28 cellular contexts compared by ENCODE assay signal in the genomic region with DNA sequence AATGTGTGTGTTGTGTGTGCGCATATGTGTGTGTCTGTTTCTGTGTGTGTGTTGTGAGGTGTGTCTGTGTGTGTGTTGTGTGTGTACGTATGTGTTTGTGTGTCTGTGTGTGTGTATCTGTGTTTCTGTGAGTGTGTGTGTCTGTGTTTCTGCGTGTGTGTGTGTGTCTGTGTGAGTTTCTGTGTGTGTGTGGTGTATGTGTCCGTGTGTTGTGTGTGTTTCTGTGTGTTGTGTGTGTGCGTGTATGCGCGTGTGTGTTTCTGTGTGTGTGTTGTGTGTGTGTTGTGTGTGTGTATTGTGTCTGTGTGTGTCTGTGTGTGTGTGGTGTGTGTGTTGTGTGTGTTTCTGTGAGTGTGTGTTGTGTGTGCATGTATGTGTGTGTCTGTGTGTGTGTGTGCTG. TPM values are rescaled to one million over a fixed set of nuclear protein-coding genes. Genes with fewer than 3 reads are reported as not detected.
A peak's percentile ranks its signal among the peaks of the same experiment; 100 is the strongest.
DNase-seq lines count a peak whose midpoint lies in the region; ATAC-seq, FAIRE-seq and TF ChIP-seq lines count a peak whose summit lies in the region.
"Had no signal": no experiment of that assay in that cellular context is flagged by ENCODE, and none has a peak within 500 bp of the region (broad histone marks: within the 10 kb centered on the region; RNA-seq: fewer than 3 reads in every experiment).

No MANE protein-coding gene starts in this region.

- BruUV-seq in IMR-90 (replicated peaks; lab: Mats Ljungman, UMichigan) = no TSS peak

- no peak overlapping the region for H3K18ac ChIP-seq in IMR-90 (ENCODE audit: low read depth, low read length)
- peak overlapping the region; percentile 84 for H3K18ac ChIP-seq in neuronal stem cell (ENCODE audit: low read length)

- DNase-seq in GM12891 (ENCODE audit: insufficient read length, low spot score) (no peak), IMR-90 (no peak), endothelial cell (ENCODE audit: low spot score) (no peak), neuronal stem cell (ENCODE audit: low spot score) (no peak), dermis blood vessel endothelial cell (no peak)
- DNase-seq: AML-193; Caco-2; CD8-positive, alpha-beta T cell; HCEC 1CT; KG1; MG63; NCI-H1694; NCI-H2029 treated with DMSO at 0.1 percent for 48 hours; NCI-H2227 treated with DMSO at 0.1 percent for 48 hours; NCI-H526 treated with DMSO at 0.1 percent for 48 hours; Right ventricle myocardium superior; RPMI8226; T-cell had no signal

- H2BK15ac ChIP-seq in IMR-90 (ENCODE audit: low read depth, low read length) = no peak overlapping the region; the same call in 2 of the 3 replicates
- no peak overlapping the region for H2BK15ac ChIP-seq in neuronal stem cell (ENCODE audit: low read length)

- H2AK5ac ChIP-seq in IMR-90 (ENCODE audit: low read depth, low read length) = peak overlapping the region; percentile 69
- H2AK5ac ChIP-seq in neuronal stem cell (ENCODE audit: low read depth, low read length) = no peak overlapping the region

- H3K4me2 ChIP-seq in IMR-90 (ENCODE audit: low read depth, low read length) = no peak overlapping the region
- H3K4me2 ChIP-seq in neuronal stem cell (ENCODE audit: insufficient read depth, low read length, poor library complexity, severe bottlenecking) = no peak overlapping the region
- H3K4me2 ChIP-seq: A549, GM23338 had no signal

- no peak overlapping the region for H3K27ac ChIP-seq in IMR-90 (ENCODE audit: insufficient read depth, low read length)
- no peak overlapping the region for H3K27ac ChIP-seq in neuronal stem cell (replicated peaks; ENCODE audit: low read length)
- H3K27ac ChIP-seq: A549, C4-2B had no signal

- H3K56ac ChIP-seq in IMR-90 (ENCODE audit: extremely low read depth, insufficient read depth, low read length) = no peak overlapping the region

- H3K4me1 Mint-ChIP-seq in endothelial cell (ENCODE audit: unreplicated experiment) = peaks cover 5% of the 10 kb centered on the region
- H3K4me1 Mint-ChIP-seq: T-cell had no signal

- H4K91ac ChIP-seq in IMR-90 (ENCODE audit: insufficient read depth, low read depth, low read length) = no peak overlapping the region
- H4K91ac ChIP-seq in neuronal stem cell (ENCODE audit: low read depth, low read length, poor library complexity) = peak overlapping the region; percentile 87

- 92% methylated on average over 2 of the region's 7 CpGs; no CpG with 5 or more reads in 1 of the 2 experiments for WGBS in IMR-90 (ENCODE audit: extremely low coverage in 2 of 2, insufficient read length in 1 of 2), 2 experiments
- no CpG with 5 or more reads among the region's 7 CpGs for WGBS in neuronal stem cell (ENCODE audit: extremely low coverage in 2 of 2, insufficient read length in 2 of 2, insufficient replicate concordance in 1 of 2), 2 donors

- no peak overlapping the region for H4K5ac ChIP-seq in IMR-90 (ENCODE audit: low read depth, low read length)

- FAIRE-seq in GM12891 (lab: Jason Lieb, UNC) = peak; percentile 86
- FAIRE-seq: A549, G401.6, GM12892, GM18507 had no signal

- no peak for ATAC-seq in IMR-90 (ENCODE audit: low read depth)
- no peak for ATAC-seq in GM18907 (IDR thresholded peaks at IDR 0.05; ENCODE audit: unreplicated experiment)
- ATAC-seq in HG02973 (IDR thresholded peaks at IDR 0.05; ENCODE audit: unreplicated experiment) = no peak
- ATAC-seq: A549; CD8-positive, alpha-beta T cell; GM23338; T-cell had no signal

- H2BK5ac ChIP-seq in IMR-90 (ENCODE audit: low read depth, low read length, poor library complexity, severe bottlenecking) = peak overlapping the region; percentile 73
- no peak overlapping the region for H2BK5ac ChIP-seq in neuronal stem cell (ENCODE audit: low read length)

- TF ChIP-seq POLR2A in GM12891 (IDR thresholded peaks at IDR 0.05; ENCODE audit: low read depth, low read length) (no peak), IMR-90 (IDR thresholded peaks at IDR 0.05; ENCODE audit: low read depth, low read length) (no peak)

- no peak overlapping the region for H3K9ac ChIP-seq in IMR-90 (ENCODE audit: low read depth, low read length)
- H3K9ac ChIP-seq in neuronal stem cell (ENCODE audit: low read depth, low read length, poor library complexity) = no peak overlapping the region

- H3K4ac ChIP-seq in IMR-90 (ENCODE audit: low read depth, low read length) (no peak overlapping the region), neuronal stem cell (ENCODE audit: low read length) (peak overlapping the region; percentile 99)

- H3K27me3 ChIP-seq in IMR-90 (ENCODE audit: control insufficient read depth, insufficient read depth, low read length) (no peaks in the 10 kb centered on the region; the same call in 1 of the 2 replicates), neuronal stem cell (ENCODE audit: control insufficient read depth in 3 of 3, insufficient read depth in 3 of 3, low read depth in 1 of 3, low read length in 3 of 3) (no peaks in the 10 kb centered on the region)
- H3K27me3 ChIP-seq: MG63 had no signal

- H3K23ac ChIP-seq in IMR-90 (ENCODE audit: low read depth, low read length) (peak overlapping the region; percentile 55; the same call in 1 of the 2 replicates), neuronal stem cell (ENCODE audit: low read depth, low read length, poor library complexity) (no peak overlapping the region)

- H3K36me3 Mint-ChIP-seq in endothelial cell (ENCODE audit: low read depth, unreplicated experiment) = no peaks in the 10 kb centered on the region
- H3K36me3 Mint-ChIP-seq: CD8-positive, alpha-beta T cell; T-cell had no signal

- H2BK20ac ChIP-seq in IMR-90 (ENCODE audit: low read depth, low read length) = no peak overlapping the region

- CTCF ChIA-PET in IMR-90 (lab: Yijun Ruan, JAX) = no interaction called here

- H3K9me1 ChIP-seq in IMR-90 (ENCODE audit: insufficient read depth, low read length) = peaks cover under 1% of the 10 kb centered on the region; the same call in 1 of the 2 replicates

- H3K9me3 ChIP-seq in IMR-90 (ENCODE audit: control insufficient read depth, insufficient read depth, low read length) = no peaks in the 10 kb centered on the region
- H3K9me3 ChIP-seq in neuronal stem cell (replicated peaks in 1 of 2; ENCODE audit: control insufficient read depth in 2 of 2, insufficient read depth in 1 of 2, low read depth in 1 of 2, low read length in 2 of 2) = no peaks in the 10 kb centered on the region
- H3K9me3 ChIP-seq: A549, Caco-2, MG63 had no signal

- H3K36me3 ChIP-seq in IMR-90 (ENCODE audit: control insufficient read depth, insufficient read depth, low read length) (no peaks in the 10 kb centered on the region), neuronal stem cell (replicated peaks in 1 of 2; ENCODE audit: control insufficient read depth in 2 of 2, insufficient read depth in 2 of 2, low read length in 2 of 2) (no peaks in the 10 kb centered on the region)
- H3K36me3 ChIP-seq: MG63 had no signal

- peaks cover 1% of the 10 kb centered on the region for H3K27me3 Mint-ChIP-seq in endothelial cell (ENCODE audit: unreplicated experiment)

- dilution Hi-C loops in IMR-90 (cut with HindIII; ENCODE audit: low sequenced_read_pairs, unreplicated experiment) = no loop called here

- TF ChIP-seq RAD21 in IMR-90 (IDR thresholded peaks at IDR 0.05; ENCODE audit: low read length) = no peak

- H2BK12ac ChIP-seq in neuronal stem cell (ENCODE audit: low read length) = no peak overlapping the region

- no peaks in the 10 kb centered on the region for H3K9me3 Mint-ChIP-seq in endothelial cell (ENCODE audit: unreplicated experiment)
- H3K9me3 Mint-ChIP-seq: CD8-positive, alpha-beta T cell; GM23338 had no signal

- no peak overlapping the region for H2BK120ac ChIP-seq in IMR-90 (ENCODE audit: low read depth, low read length)
- H2BK120ac ChIP-seq in neuronal stem cell (ENCODE audit: low read depth, low read length) = no peak overlapping the region

- no peak for TF ChIP-seq CTCF in IMR-90 (conservative IDR thresholded peaks at IDR 0.05; ENCODE audit: low read depth, low read length)
- no peak for TF ChIP-seq CTCF in endothelial cell (IDR thresholded peaks at IDR 0.05; ENCODE audit: unreplicated experiment)

- H3K79me1 ChIP-seq in IMR-90 (ENCODE audit: low read depth in 1 of 2, low read length in 2 of 2) = no peaks in the 10 kb centered on the region
- H3K79me1 ChIP-seq in neuronal stem cell (ENCODE audit: low read depth, low read length) = no peaks in the 10 kb centered on the region

- H3K4me3 ChIP-seq in IMR-90 (ENCODE audit: insufficient read depth, low read depth, low read length) (no peak overlapping the region), neuronal stem cell (ENCODE audit: low read length in 2 of 2) (peak overlapping the region in 1 of 2 donors; percentile 65)
- H3K4me3 ChIP-seq: A549, GM23338, MG63 had no signal

- H3K27ac Mint-ChIP-seq in endothelial cell (ENCODE audit: unreplicated experiment) = peak overlapping the region; percentile 39
- H3K27ac Mint-ChIP-seq: CD8-positive, alpha-beta T cell; GM23338; T-cell had no signal

- no peak overlapping the region for H3K4me3 Mint-ChIP-seq in endothelial cell (ENCODE audit: unreplicated experiment)
- H3K4me3 Mint-ChIP-seq: CD8-positive, alpha-beta T cell; GM23338; T-cell had no signal

- H2AK9ac ChIP-seq in IMR-90 (replicated peaks; ENCODE audit: low read depth, low read length, poor library complexity) = no peak overlapping the region

- in situ Hi-C loops in IMR-90 (cut with MboI; ENCODE audit: low sequenced_read_pairs) = no loop called here

- H3K4me1 ChIP-seq in IMR-90 (ENCODE audit: control insufficient read depth, insufficient read depth, low read length) (no peaks in the 10 kb centered on the region), neuronal stem cell (ENCODE audit: control insufficient read depth in 2 of 2, insufficient read depth in 1 of 2, low read depth in 1 of 2, low read length in 2 of 2) (peaks cover 14 to 16% of the 10 kb centered on the region in 2 donors)
- H3K4me1 ChIP-seq: A549, Caco-2 had no signal

- intact Hi-C loops in IMR-90 (cut with micrococcal nuclease) = no loop called here

- no peak overlapping the region for H2AFZ ChIP-seq in IMR-90 (replicated peaks; ENCODE audit: low read length, poor library complexity)
- H2AFZ ChIP-seq in neuronal stem cell (ENCODE audit: low read length) = peak overlapping the region; percentile 66

- no peaks in the 10 kb centered on the region for H4K20me1 ChIP-seq in IMR-90 (ENCODE audit: insufficient read depth, low read length)

- H4K8ac ChIP-seq in IMR-90 (ENCODE audit: low read depth in 2 of 2, low read length in 2 of 2) (no peak overlapping the region), neuronal stem cell (ENCODE audit: low read depth, low read length) (no peak overlapping the region)

- POLR2A ChIA-PET in IMR-90 (lab: Charles Lee; ENCODE audit: unreplicated experiment) = no interaction called here

- H3K14ac ChIP-seq in IMR-90 (replicated peaks; ENCODE audit: low read depth, low read length) = no peak overlapping the region
- peak overlapping the region; percentile 2 for H3K14ac ChIP-seq in neuronal stem cell (ENCODE audit: low read length)

RNA-seq across cellular contexts. Expression of gene KL, which starts 38.9 kb away (rescaled TPM):
- 0.56 TPM for polyA plus RNA-seq in GM12891 (2012; ENCODE audit: low read depth, missing spikeins)
- not detected in 2 replicates for total RNA-seq in IMR-90 (2012; rRNA removed)
- not detected in 2 replicates for polyA plus RNA-seq in IMR-90 (2012; rRNA removed)
- polyA plus RNA-seq in IMR-90 (2012; cell fraction: cytosol; rRNA removed) = not detected in 2 replicates
- not detected in 2 replicates for polyA plus RNA-seq in IMR-90 (2012; cell fraction: nucleus; rRNA removed; ENCODE audit: low replicate concordance)
- total RNA-seq in endothelial cell (ENCODE audit: unreplicated experiment) = 29.6 TPM
- 0.08 TPM for polyA plus RNA-seq in neuronal stem cell (2013, experiment 1 of 2)
- 0.04 TPM for polyA plus RNA-seq in neuronal stem cell (2013, experiment 2 of 2)
- 0.23 and 1.0 TPM in 2 replicates for total RNA-seq in dermis blood vessel endothelial cell
- total RNA-seq: CD8-positive, alpha-beta T cell; HT1080; SK-MEL-5 had no signal
- polyA plus RNA-seq: GM23338 had no signal

Comparison
In these comparisons a context has a peak if more than half of its experiments do, and no peak if none do; other contexts are left out.
1. RNA of gene KL, which starts 38.9 kb away (total RNA-seq): 29.6 TPM in endothelial cell (single experiment); 0.23 to 1.0 TPM in dermis blood vessel endothelial cell and not detected in IMR-90; every median in the first group is over 10 times any median in the second.